22 cellular contexts compared by ENCODE assay signal in the genomic region with DNA sequence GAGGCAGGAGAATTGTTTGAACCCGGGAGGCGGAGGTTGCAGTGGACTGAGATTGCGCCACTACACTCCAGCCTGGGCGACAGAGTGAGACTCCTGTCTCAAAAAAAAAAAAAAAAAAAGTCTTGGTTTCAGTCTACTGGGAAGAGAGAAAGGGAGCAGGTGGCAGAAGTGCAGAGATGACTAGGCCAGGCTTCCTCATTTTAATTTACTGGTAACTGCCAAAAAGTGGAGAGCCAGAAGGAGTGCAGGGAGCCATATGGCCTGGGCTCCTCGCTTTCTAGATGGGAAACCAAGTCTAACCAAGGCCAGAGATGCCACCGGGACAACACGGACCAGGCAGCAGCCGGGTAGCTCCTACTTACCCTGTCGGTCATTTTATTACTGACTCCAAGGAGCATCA. TPM values are rescaled to one million over a fixed set of nuclear protein-coding genes. Genes with fewer than 3 reads are reported as not detected.
DNase-seq lines count a peak whose midpoint lies in the region; ATAC-seq, FAIRE-seq and TF ChIP-seq lines count a peak whose summit lies in the region.
"Had no signal": no experiment of that assay in that cellular context is flagged by ENCODE, and none has a peak within 500 bp of the region (broad histone marks: within the 10 kb centered on the region; RNA-seq: fewer than 3 reads in every experiment).

No MANE protein-coding gene starts in this region.

- no peaks in the 10 kb centered on the region for H3K9me2 ChIP-seq in OCI-LY7 (ENCODE audit: insufficient read depth, low read length)

- DNase-seq in DMS 273 (lab: John Stamatoyannopoulos, UW; ENCODE audit: unreplicated experiment) (peak; percentile 80), OCI-LY7 (ENCODE audit: low spot score) (peak; percentile 18), H54 (ENCODE audit: insufficient read length, low spot score) (no peak), SIG-M5 (lab: John Stamatoyannopoulos, UW) (no peak)
- DNase-seq in stimulated activated CD4-positive, alpha-beta T cell treated with anti-CD3 and anti-CD28 coated beads, Interleukin-4, amount 100 ng/mL, for 1 hour = no peak
- DNase-seq: activated CD4-positive, alpha-beta T cell treated with anti-CD3 and anti-CD28 coated beads, Interleukin-2, amount 10 ng/mL, durations not matched to agents 24 days and 14 days; activated naive CD8-positive, alpha-beta T cell treated with anti-CD3 and anti-CD28 coated beads, Interleukin-2, amount 50 U/mL, for 24 hours; activated T-cell treated with anti-CD3 and anti-CD28 coated beads, Interleukin-2, amount 50 U/mL, for 24 hours; DMS79; effector memory CD8-positive, alpha-beta T cell; hypothalamus; IMR-90; left cardiac atrium; NCI-H1105; T1000; transverse colon had no signal

- BruUV-seq in OCI-LY7 (replicated peaks; lab: Mats Ljungman, UMichigan) = no TSS peak

- TF ChIP-seq POLR2A in H54 (IDR thresholded peaks at IDR 0.05; ENCODE audit: low read depth, low read length) (no peak), GM18505 (IDR thresholded peaks at IDR 0.05; ENCODE audit: borderline replicate concordance, extremely low read depth, insufficient read depth, insufficient read length) (no peak)

- ATAC-seq in GM21528 (IDR thresholded peaks at IDR 0.05; ENCODE audit: low FRiP score, unreplicated experiment) (peak; percentile 43), HG03342 (IDR thresholded peaks at IDR 0.05; ENCODE audit: unreplicated experiment) (peak; percentile 51), GM18505 (IDR thresholded peaks at IDR 0.05; ENCODE audit: unreplicated experiment) (no peak)
- ATAC-seq: activated naive CD8-positive, alpha-beta T cell treated with anti-CD3 and anti-CD28 coated beads, Interleukin-2, amount 50 U/mL, for 24 hours; effector memory CD8-positive, alpha-beta T cell; left cardiac atrium had no signal

- H3K4me2 ChIP-seq in OCI-LY7 (ENCODE audit: low read length) = no peak overlapping the region

- H3K4me3 ChIP-seq in OCI-LY7 (ENCODE audit: low read depth, low read length, poor library complexity, severe bottlenecking) = no peak overlapping the region
- H3K4me3 ChIP-seq: cardiac muscle cell, SJSA1, transverse colon had no signal

- H3K36me3 ChIP-seq in OCI-LY7 (ENCODE audit: insufficient read depth, low read length) = peaks cover 96% of the 10 kb centered on the region

- H3K4me1 ChIP-seq in OCI-LY7 (ENCODE audit: insufficient read depth, low read length, poor library complexity, severe bottlenecking) = peaks cover 16% of the 10 kb centered on the region
- H3K4me1 ChIP-seq: SJSA1 had no signal

- no peaks in the 10 kb centered on the region for H3K9me3 ChIP-seq in OCI-LY7 (ENCODE audit: low read length)
- H3K9me3 ChIP-seq: SJSA1, transverse colon had no signal

- peaks cover 31% of the 10 kb centered on the region for H3K79me2 ChIP-seq in OCI-LY7 (ENCODE audit: insufficient read depth, low read depth, low read length)

- TF ChIP-seq CTCF in OCI-LY7 (conservative IDR thresholded peaks at IDR 0.05; ENCODE audit: low read length) = no peak

- intact Hi-C loops in OCI-LY7 (cut with micrococcal nuclease; ENCODE audit: unreplicated experiment) = no loop called here

- FAIRE-seq in H54 (lab: Jason Lieb, UNC) = no peak
- FAIRE-seq: A204.1 had no signal

- CTCF ChIA-PET in OCI-LY7 (lab: Charles Lee; ENCODE audit: unreplicated experiment) = no interaction called here

- no peak overlapping the region for H2AFZ ChIP-seq in OCI-LY7 (ENCODE audit: low read length)

- POLR2A ChIA-PET in OCI-LY7 (lab: Charles Lee) = no interaction called here

- no peaks in the 10 kb centered on the region for H4K20me1 ChIP-seq in OCI-LY7 (ENCODE audit: insufficient read depth, low read length)

- no peak overlapping the region for H3K27ac ChIP-seq in OCI-LY7 (ENCODE audit: low read depth, low read length, poor library complexity, severe bottlenecking)
- H3K27ac ChIP-seq: cardiac muscle cell, SJSA1, transverse colon had no signal

RNA-seq across cellular contexts. Expression of a gene that starts 12.2 kb away (rescaled TPM):
- total RNA-seq in OCI-LY7 (2014; rRNA removed; shearing (Covaris generic)) = 72.7 and 115 TPM in 2 replicates
- total RNA-seq in OCI-LY7 (2022) = 113 and 127 TPM in 2 replicates

RNA-seq across cellular contexts. Expression of a gene that starts 36.0 kb away (rescaled TPM):
- total RNA-seq in OCI-LY7 (2014; rRNA removed; shearing (Covaris generic)) = 6.9 and 7.4 TPM in 2 replicates
- total RNA-seq in OCI-LY7 (2022) = 15.1 and 17.8 TPM in 2 replicates

Comparison
In these comparisons a context has a peak if more than half of its experiments do, and no peak if none do; other contexts are left out.
1. DNase-seq: peak in DMS 273 (single experiment) and OCI-LY7 (single experiment); none in stimulated activated CD4-positive, alpha-beta T cell treated with anti-CD3 and anti-CD28 coated beads, Interleukin-4, amount 100 ng/mL, for 1 hour (single experiment), H54 (single experiment) and SIG-M5 (single experiment).